ENCODE assay signal across 8 cellular contexts in genomic region chr17:56593073-56593740, GRCh38. TPM values are rescaled to one million over a fixed set of nuclear protein-coding genes. Genes with fewer than 3 reads are reported as not detected.
DNase-seq lines count a peak whose midpoint lies in the region; ATAC-seq and TF ChIP-seq lines count a peak whose summit lies in the region.

Gene NOG (plus strand): TSS chr17:56593699. CDS start chr17:56594224, 525 bp downstream.

- under 1% methylated on average over 58 of the region's 58 CpGs for WGBS in right cardiac atrium
- WGBS in prostate gland, result under 1% methylated on average over 53 of the region's 58 CpGs

- peaks cover 0 to 7% (median 0%) of the 10 kb centered on the region in 11 experiments; a peak in 3 of 22 replicates for H4K20me1 ChIP-seq in BLaER1 treated with 17β-estradiol and CSF1 and Interleukin-3, amounts not matched to agents 10 nM and 100 nM

- peak within 1 kb of the TSS; percentile 87 to 99 (median 95) for H3K4me2 ChIP-seq in BLaER1 treated with 17β-estradiol and CSF1 and Interleukin-3, amounts not matched to agents 10 nM and 100 nM

- H3K4me1 ChIP-seq in BLaER1 treated with 17β-estradiol and CSF1 and Interleukin-3, amounts not matched to agents 10 nM and 100 nM, result peaks cover 20 to 47% (median 34%) of the 10 kb centered on the region in 10 experiments
- H3K4me1 ChIP-seq in SJSA1 (replicated peaks), result peaks cover 47% of the 10 kb centered on the region
- peaks cover 5 to 38% of the 10 kb centered on the region in 2 donors for H3K4me1 ChIP-seq in ascending aorta
- H3K4me1 ChIP-seq in right cardiac atrium (ENCODE audit: control insufficient read depth, insufficient read depth, low read length), result peaks cover 3% of the 10 kb centered on the region
- peaks cover 5% of the 10 kb centered on the region for H3K4me1 ChIP-seq in prostate gland (replicated peaks)

- no peak for TF ChIP-seq POLR2A in prostate gland (IDR thresholded peaks at IDR 0.05)

- H3K36me3 ChIP-seq in BLaER1 treated with 17β-estradiol and CSF1 and Interleukin-3, amounts not matched to agents 10 nM and 100 nM, result no peaks in the 10 kb centered on the region
- H3K36me3 ChIP-seq in SJSA1 (no peaks in the 10 kb centered on the region), ascending aorta (no peaks in the 10 kb centered on the region), prostate gland (no peaks in the 10 kb centered on the region)

- ATAC-seq in right cardiac atrium (peak; percentile 59 to 71), GM21526 (IDR thresholded peaks at IDR 0.05; ENCODE audit: low FRiP score, unreplicated experiment) (no peak)

- H3K9me3 ChIP-seq in BLaER1 treated with 17β-estradiol and CSF1 and Interleukin-3, amounts not matched to agents 10 nM and 100 nM (replicated peaks in 1 of 11), result no peaks in the 10 kb centered on the region
- H3K9me3 ChIP-seq in SJSA1 (replicated peaks) (peaks cover 3% of the 10 kb centered on the region; the same call in 1 of the 2 replicates), ascending aorta (no peaks in the 10 kb centered on the region), right cardiac atrium (ENCODE audit: control insufficient read depth, low read length) (no peaks in the 10 kb centered on the region), prostate gland (no peaks in the 10 kb centered on the region)

- H3K27me3 ChIP-seq in BLaER1 treated with 17β-estradiol and CSF1 and Interleukin-3, amounts not matched to agents 10 nM and 100 nM, result peaks cover 0 to 35% (median 0%) of the 10 kb centered on the region in 11 experiments; a peak in 7 of 22 replicates
- H3K27me3 ChIP-seq in SJSA1 (replicated peaks) (peaks cover 41% of the 10 kb centered on the region), ascending aorta (no peaks in the 10 kb centered on the region), right cardiac atrium (ENCODE audit: control insufficient read depth, insufficient read depth) (no peaks in the 10 kb centered on the region), prostate gland (replicated peaks; ENCODE audit: insufficient read depth) (no peaks in the 10 kb centered on the region)

- peak within 1 kb of the TSS in 10 of 11 experiments; percentile 21 to 94 (median 91); a peak in 20 of 22 replicates for H3K27ac ChIP-seq in BLaER1 treated with 17β-estradiol and CSF1 and Interleukin-3, amounts not matched to agents 10 nM and 100 nM
- H3K27ac ChIP-seq in SJSA1 (peak within 1 kb of the TSS; percentile 4; the same call in 1 of the 2 replicates), ascending aorta (peak within 1 kb of the TSS; percentile 45 to 53), right cardiac atrium (ENCODE audit: low read length) (no peak within 1 kb of the TSS), prostate gland (peak within 1 kb of the TSS; percentile 66)

- peak; percentile 43 for DNase-seq in HS-27A (ENCODE audit: low read depth)
- peak in 1 of 2 experiments; percentile 78 for DNase-seq in SJSA1 (ENCODE audit: low read depth in 1 of 2, low spot score in 2 of 2)
- DNase-seq in ascending aorta (ENCODE audit: low spot score in 2 of 2), result no peak
- peak; percentile 44 to 80 (median 79) for DNase-seq in right cardiac atrium
- DNase-seq in prostate gland (ENCODE audit: low spot score), result peak; percentile 29
- DNase-seq in foreskin melanocyte, result no peak

- peak within 1 kb of the TSS; percentile 60 to 96 (median 88) for H3K9ac ChIP-seq in BLaER1 treated with 17β-estradiol and CSF1 and Interleukin-3, amounts not matched to agents 10 nM and 100 nM

- H3K4me3 ChIP-seq in BLaER1 treated with 17β-estradiol and CSF1 and Interleukin-3, amounts not matched to agents 10 nM and 100 nM, result peak within 1 kb of the TSS; percentile 62 to 90 (median 79)
- H3K4me3 ChIP-seq in SJSA1, result peak within 1 kb of the TSS; percentile 52
- H3K4me3 ChIP-seq in ascending aorta, result peak within 1 kb of the TSS; percentile 62 to 66
- peak within 1 kb of the TSS; percentile 45 for H3K4me3 ChIP-seq in right cardiac atrium (ENCODE audit: low read length)
- peak within 1 kb of the TSS; percentile 39 to 42 for H3K4me3 ChIP-seq in prostate gland

- intact Hi-C loops in ascending aorta (cut with DNase I), result loop anchor here (2.0 kb wide), 1 partner anchor 86 kb away; no protein-coding TSS in a partner anchor
- intact Hi-C loops in right cardiac atrium (cut with DNase I), result loop anchor here (2.0 to 10.0 kb wide), 6 partner anchors 82 to 189 kb away; no protein-coding TSS in a partner anchor
- intact Hi-C loops in prostate gland (cut with DNase I), result loop anchor here (10.0 kb wide), 1 partner anchor 82 kb away; no protein-coding TSS in a partner anchor

- TF ChIP-seq CTCF in ascending aorta (IDR thresholded peaks at IDR 0.05) (no peak), prostate gland (IDR thresholded peaks at IDR 0.05) (no peak)

RNA-seq across cellular contexts. Expression of gene NOG, which starts in this region (rescaled TPM):
- total RNA-seq in SJSA1 (2014; rRNA removed; shearing (Covaris generic)), result 11.0 and 13.2 TPM in 2 replicates
- total RNA-seq in ascending aorta (not detected), right cardiac atrium (1 to 10 TPM in 1 of 4 donors, under 1 TPM in 3; 0.14 to 1.1 (median 0.36) TPM), prostate gland (1 to 10 TPM; 1.3 to 6.3 TPM)
- 0.34 TPM for polyA plus RNA-seq in right cardiac atrium

Comparison
In these comparisons a context has a peak if more than half of its experiments do, and no peak if none do; other contexts are left out.
1. DNase-seq: peak in HS-27A (single experiment), right cardiac atrium (3 of 3) and prostate gland (single experiment); none in ascending aorta (0 of 2) and foreskin melanocyte (single experiment).
2. Peak in every context shown above with its lines, with median percentiles within 50 percentile points of each other: H3K4me3 ChIP-seq.